ENCODE assay signal across 36 cellular contexts in the genomic region with DNA sequence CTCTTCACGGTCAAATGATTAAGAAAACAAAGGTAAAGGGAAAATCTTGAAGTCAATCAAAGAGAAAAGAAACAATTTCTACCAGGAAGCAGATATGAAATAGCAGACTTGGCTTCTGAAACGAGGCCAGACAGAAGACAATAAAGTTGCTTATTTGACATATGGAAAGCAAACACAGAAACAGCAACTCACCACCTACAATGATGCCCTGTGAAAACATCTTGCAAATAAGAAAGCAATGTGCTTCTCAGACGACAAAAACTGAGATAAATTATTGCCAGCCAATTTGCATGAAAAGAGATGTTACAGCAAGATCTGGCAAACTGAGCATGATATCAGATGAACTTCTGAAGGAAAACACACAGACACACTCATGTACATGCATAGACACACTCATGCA. TPM values are rescaled to one million over a fixed set of nuclear protein-coding genes. Genes with fewer than 3 reads are reported as not detected.
DNase-seq lines count a peak whose midpoint lies in the region; ATAC-seq and TF ChIP-seq lines count a peak whose summit lies in the region.
"Had no signal": no experiment of that assay in that cellular context is flagged by ENCODE, and none has a peak within 500 bp of the region (broad histone marks: within the 10 kb centered on the region; RNA-seq: fewer than 3 reads in every experiment).

No MANE protein-coding gene starts in this region.

- H4K20me1 ChIP-seq in PC-3 (ENCODE audit: low read length): no peaks in the 10 kb centered on the region

- intact Hi-C loops in PC-3 (cut with micrococcal nuclease): no loop called here
- intact Hi-C loops in left ventricle myocardium inferior (cut with micrococcal nuclease): no loop called here

- H2AFZ ChIP-seq in PC-3 (ENCODE audit: low read length): peak overlapping the region; percentile 34

- no peak overlapping the region for H3K9ac ChIP-seq in PC-3 (ENCODE audit: low read length)

- no peak overlapping the region for H3K4me3 Mint-ChIP-seq in mesothelial cell of epicardium
- H3K4me3 Mint-ChIP-seq: activated CD4-positive, alpha-beta T cell treated with anti-CD3 and anti-CD28 coated beads, Interleukin-2, amount 10 ng/mL, durations not matched to agents 24 days and 14 days; B cell; CD8-positive, alpha-beta T cell; natural killer cell; stimulated activated naive CD8-positive, alpha-beta T cell treated with anti-CD3 and anti-CD28 coated beads, Interleukin-15, amount 100 ng/mL, for 72 hours had no signal

- H3K27ac Mint-ChIP-seq in mesothelial cell of epicardium: peak overlapping the region; percentile 87
- H3K27ac Mint-ChIP-seq: activated CD4-positive, alpha-beta T cell treated with anti-CD3 and anti-CD28 coated beads, Interleukin-2, amount 10 ng/mL, durations not matched to agents 24 days and 14 days; activated T-helper 2 cell treated with anti-CD3 and anti-CD28 coated beads, Interferon-gamma antibody, Interleukin-2, Interleukin-4, amounts not matched to agents 10 μg/mL and 5 μg/mL and 100 μg/mL, durations not matched to agents 14 hours and 24 hours and 36 hours; B cell; CD8-positive, alpha-beta T cell; natural killer cell; stimulated activated naive CD8-positive, alpha-beta T cell treated with anti-CD3 and anti-CD28 coated beads, Interleukin-15, amount 100 ng/mL, for 72 hours had no signal

- H3K36me3 ChIP-seq in HEK293 (ENCODE audit: control insufficient read depth in 2 of 2, insufficient read depth in 1 of 2, low read length in 2 of 2) (no peaks in the 10 kb centered on the region), PC-3 (ENCODE audit: low read depth, low read length) (no peaks in the 10 kb centered on the region), left ventricle myocardium inferior (no peaks in the 10 kb centered on the region)
- H3K36me3 ChIP-seq: HAP-1, heart left ventricle, lower lobe of right lung, MG63, SJCRH30, thoracic aorta had no signal

- H3K4me1 Mint-ChIP-seq in mesothelial cell of epicardium: peaks cover 22% of the 10 kb centered on the region
- H3K4me1 Mint-ChIP-seq: B cell; stimulated activated naive CD8-positive, alpha-beta T cell treated with anti-CD3 and anti-CD28 coated beads, Interleukin-15, amount 100 ng/mL, for 72 hours had no signal

- H3F3A ChIP-seq in PC-3 (ENCODE audit: low read length, unreplicated experiment): no peaks in the 10 kb centered on the region

- TF ChIP-seq CTCF in GM12865 (IDR thresholded peaks at IDR 0.05; ENCODE audit: insufficient read depth, low read depth, low read length, missing control alignments) (no peak), HEK293 (tag by site-specific recombination; IDR thresholded peaks at IDR 0.05) (no peak), PC-3 (conservative IDR thresholded peaks at IDR 0.05; ENCODE audit: low read depth, low read length) (no peak), mesothelial cell of epicardium (IDR thresholded peaks at IDR 0.05; ENCODE audit: unreplicated experiment) (no peak), left ventricle myocardium inferior (IDR thresholded peaks at IDR 0.05; ENCODE audit: borderline replicate concordance) (no peak)

- POLR2A ChIA-PET in HEK293 (lab: Yijun Ruan, JAX) (no interaction called here), PC-3 (lab: Charles Lee; ENCODE audit: unreplicated experiment) (no interaction called here)

- H3K4me2 ChIP-seq in PC-3 (ENCODE audit: low read length): peak overlapping the region; percentile 48

- no TSS peak for BruUV-seq in PC-3 (replicated peaks; lab: Mats Ljungman, UMichigan)

- H3K4me1 ChIP-seq in HEK293 (ENCODE audit: control insufficient read depth, insufficient read depth, low read length) (peaks cover 7% of the 10 kb centered on the region; the same call in 1 of the 2 replicates), PC-3 (ENCODE audit: insufficient read depth, low read length) (peaks cover 30% of the 10 kb centered on the region), left ventricle myocardium inferior (no peaks in the 10 kb centered on the region)
- H3K4me1 ChIP-seq: heart left ventricle, lower lobe of right lung, psoas muscle, SJCRH30 had no signal

- CTCF ChIA-PET in HEK293 (lab: Yijun Ruan, JAX) (interaction anchor here (0.7 to 0.9 kb wide), 2 partner anchors 132 to 135 kb away, joined by 3 read pairs; no protein-coding TSS in a partner anchor), PC-3 (lab: Charles Lee) (no interaction called here)

- no peaks in the 10 kb centered on the region for H3K79me2 ChIP-seq in PC-3 (ENCODE audit: low read length)

- H3K9me2 ChIP-seq in PC-3 (replicated peaks; ENCODE audit: low read length): no peaks in the 10 kb centered on the region

- DNase-seq in GM12865 (ENCODE audit: low read depth) (peak; percentile 64), PC-3 (peak; percentile 48), mesothelial cell of epicardium (ENCODE audit: low spot score in 2 of 2, unreplicated experiment in 2 of 2) (no peak), left ventricle myocardium inferior (no peak)
- DNase-seq: ACHN; activated CD4-positive, alpha-beta T cell treated with anti-CD3 and anti-CD28 coated beads, Interleukin-2, amount 10 ng/mL, durations not matched to agents 24 days and 14 days; activated CD8-positive, alpha-beta memory T cell treated with anti-CD3 and anti-CD28 coated beads for 24 hours; activated naive CD4-positive, alpha-beta T cell treated with anti-CD3 and anti-CD28 coated beads, Interleukin-2, amount 50 U/mL, for 16 hours; activated T-cell treated with anti-CD3 and anti-CD28 coated beads for 4 hours; amygdala; CD8-positive, alpha-beta T cell; dorsolateral prefrontal cortex; EL; foreskin melanocyte; heart left ventricle; lower lobe of right lung; MG63; mucosa of descending colon; natural killer cell; NCI-H1105; NCI-H187; NCI-H524; psoas muscle; SJCRH30; stimulated activated CD4-positive, alpha-beta T cell treated with anti-CD3 and anti-CD28 coated beads, Interleukin-12 subunit alpha, Interleukin-12 subunit beta, amount 100 ng/mL, for 4 hours; stimulated activated CD4-positive, alpha-beta T cell treated with anti-CD3 and anti-CD28 coated beads, Interleukin-2, amount 100 ng/mL, for 48 hours; stimulated activated naive CD8-positive, alpha-beta T cell treated with anti-CD3 and anti-CD28 coated beads, Interleukin-15, amount 100 ng/mL, for 72 hours; T1000 had no signal

- no peak overlapping the region for H3K4me3 ChIP-seq in GM12865 (ENCODE audit: low read depth, low read length)
- H3K4me3 ChIP-seq in HEK293 (ENCODE audit: low read depth, low read length): no peak overlapping the region
- H3K4me3 ChIP-seq in PC-3 (ENCODE audit: low read length): no peak overlapping the region
- H3K4me3 ChIP-seq in left ventricle myocardium inferior: no peak overlapping the region
- H3K4me3 ChIP-seq: dorsolateral prefrontal cortex, HAP-1, heart left ventricle, lower lobe of right lung, MG63, mucosa of descending colon, psoas muscle, SJCRH30, thoracic aorta had no signal

- H3K9me3 ChIP-seq in HEK293 (ENCODE audit: control insufficient read depth, insufficient read depth, low read depth, low read length) (no peaks in the 10 kb centered on the region), PC-3 (ENCODE audit: low read length) (no peaks in the 10 kb centered on the region), left ventricle myocardium inferior (replicated peaks) (no peaks in the 10 kb centered on the region)
- H3K9me3 ChIP-seq: HAP-1, heart left ventricle, lower lobe of right lung, MG63, mucosa of descending colon, psoas muscle, SJCRH30, thoracic aorta had no signal

- no peaks in the 10 kb centered on the region for H3K27me3 Mint-ChIP-seq in mesothelial cell of epicardium (ENCODE audit: low read depth)
- H3K27me3 Mint-ChIP-seq: B cell; stimulated activated naive CD8-positive, alpha-beta T cell treated with anti-CD3 and anti-CD28 coated beads, Interleukin-15, amount 100 ng/mL, for 72 hours had no signal

- peak; percentile 44; the same call in 1 of the 2 replicates for ATAC-seq in PC-3
- ATAC-seq in HG03460 (IDR thresholded peaks at IDR 0.05; ENCODE audit: unreplicated experiment): no peak
- no peak for ATAC-seq in GM19351 (IDR thresholded peaks at IDR 0.05; ENCODE audit: unreplicated experiment)
- ATAC-seq: CD8-positive, alpha-beta T cell; heart left ventricle; lower lobe of right lung; mucosa of descending colon; natural killer cell; psoas muscle; sciatic nerve; stimulated activated naive CD8-positive, alpha-beta T cell treated with anti-CD3 and anti-CD28 coated beads, Interleukin-15, amount 100 ng/mL, for 72 hours had no signal

- H3K9me3 Mint-ChIP-seq in mesothelial cell of epicardium: peaks cover 4% of the 10 kb centered on the region
- H3K9me3 Mint-ChIP-seq: activated T-helper 2 cell treated with anti-CD3 and anti-CD28 coated beads, Interferon-gamma antibody, Interleukin-2, Interleukin-4, amounts not matched to agents 10 μg/mL and 5 μg/mL and 100 μg/mL, durations not matched to agents 14 hours and 24 hours and 36 hours; CD8-positive, alpha-beta T cell; natural killer cell; stimulated activated naive CD8-positive, alpha-beta T cell treated with anti-CD3 and anti-CD28 coated beads, Interleukin-15, amount 100 ng/mL, for 72 hours had no signal

- H3K27me3 ChIP-seq in PC-3 (ENCODE audit: low read length): no peaks in the 10 kb centered on the region
- no peaks in the 10 kb centered on the region for H3K27me3 ChIP-seq in left ventricle myocardium inferior (ENCODE audit: low read depth)
- H3K27me3 ChIP-seq: dorsolateral prefrontal cortex, heart left ventricle, MG63, SJCRH30 had no signal

- no peaks in the 10 kb centered on the region for H3K36me3 Mint-ChIP-seq in mesothelial cell of epicardium
- H3K36me3 Mint-ChIP-seq: CD8-positive, alpha-beta T cell; natural killer cell had no signal

- H3K27ac ChIP-seq in HEK293 (ENCODE audit: extremely low read depth, low read depth, low read length) (no peak overlapping the region), PC-3 (ENCODE audit: low read length) (peak overlapping the region; percentile 33), left ventricle myocardium inferior (replicated peaks) (no peak overlapping the region)
- H3K27ac ChIP-seq: dorsolateral prefrontal cortex, heart left ventricle, lower lobe of right lung, psoas muscle, SJCRH30, thoracic aorta had no signal

TF ChIP-seq in HEK293, 187 proteins besides CTCF, POLR2A, EP300 and RAD21:
- TF ChIP-seq ZNF843 (tag by site-specific recombination; IDR thresholded peaks at IDR 0.05): no peak
- TF ChIP-seq, protein P1, sequence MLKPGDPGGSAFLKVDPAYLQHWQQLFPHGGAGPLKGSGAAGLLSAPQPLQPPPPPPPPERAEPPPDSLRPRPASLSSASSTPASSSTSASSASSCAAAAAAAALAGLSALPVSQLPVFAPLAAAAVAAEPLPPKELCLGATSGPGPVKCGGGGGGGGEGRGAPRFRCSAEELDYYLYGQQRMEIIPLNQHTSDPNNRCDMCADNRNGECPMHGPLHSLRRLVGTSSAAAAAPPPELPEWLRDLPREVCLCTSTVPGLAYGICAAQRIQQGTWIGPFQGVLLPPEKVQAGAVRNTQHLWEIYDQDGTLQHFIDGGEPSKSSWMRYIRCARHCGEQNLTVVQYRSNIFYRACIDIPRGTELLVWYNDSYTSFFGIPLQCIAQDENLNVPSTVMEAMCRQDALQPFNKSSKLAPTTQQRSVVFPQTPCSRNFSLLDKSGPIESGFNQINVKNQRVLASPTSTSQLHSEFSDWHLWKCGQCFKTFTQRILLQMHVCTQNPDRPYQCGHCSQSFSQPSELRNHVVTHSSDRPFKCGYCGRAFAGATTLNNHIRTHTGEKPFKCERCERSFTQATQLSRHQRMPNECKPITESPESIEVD (tag by site-specific recombination; IDR thresholded peaks at IDR 0.05): peak; percentile 86

RNA-seq across cellular contexts. Expression of gene CTSC, which starts 45.9 kb away (rescaled TPM):
- total RNA-seq in PC-3 (2014; rRNA removed) (200 and 240 TPM in 2 replicates), mesothelial cell of epicardium (230 to 233 TPM (median 233 TPM) in 3 replicates), left ventricle myocardium inferior (20.0 TPM)

Comparison
In these comparisons a context has a peak if more than half of its experiments do, and no peak if none do; other contexts are left out.
1. DNase-seq: peak in GM12865 (single experiment) and PC-3 (single experiment); none in mesothelial cell of epicardium (0 of 2) and left ventricle myocardium inferior (single experiment).